Comparison of ENCODE assay signal across 14 cellular contexts in the genomic region with DNA sequence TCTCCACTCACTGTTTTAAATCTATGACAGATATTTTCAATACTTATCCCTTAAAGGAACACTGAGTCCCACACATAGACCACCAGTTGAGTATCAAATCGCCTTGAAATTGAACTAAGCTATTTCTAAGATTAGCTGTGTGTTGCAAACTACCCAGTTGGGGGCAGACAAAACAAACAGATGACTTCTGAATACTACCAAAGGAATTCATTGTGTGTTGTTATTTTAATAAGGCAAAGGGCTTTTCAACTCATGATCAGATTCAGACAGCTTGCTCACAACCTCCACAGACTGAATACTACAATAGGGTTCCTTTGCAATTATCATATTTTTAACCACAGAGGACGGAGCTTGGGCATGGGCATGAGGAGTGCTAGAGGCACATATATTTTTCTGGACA.
DNase-seq lines count a peak whose midpoint lies in the region; ATAC-seq and TF ChIP-seq lines count a peak whose summit lies in the region.
"Had no signal": no experiment of that assay in that cellular context is flagged by ENCODE, and none has a peak within 500 bp of the region (broad histone marks: within the 10 kb centered on the region; RNA-seq: fewer than 3 reads in every experiment).

No MANE protein-coding gene starts in this region.

- no peaks in the 10 kb centered on the region for H3K36me3 ChIP-seq in left lung
- H3K36me3 ChIP-seq: esophagus muscularis mucosa had no signal

- H3K27me3 Mint-ChIP-seq in brain, result peaks cover 13% of the 10 kb centered on the region
- H3K27me3 Mint-ChIP-seq: activated CD4-positive, alpha-beta T cell treated with anti-CD3 and anti-CD28 coated beads for 36 hours; activated naive CD8-positive, alpha-beta T cell had no signal

- H3K27ac ChIP-seq in left lung, result no peak overlapping the region
- H3K27ac ChIP-seq: esophagus muscularis mucosa had no signal

- no peaks in the 10 kb centered on the region for H3K9me3 ChIP-seq in left lung
- H3K9me3 ChIP-seq: esophagus muscularis mucosa had no signal

- DNase-seq in AG09309 (ENCODE audit: low read depth), result no peak
- DNase-seq in HT-29 (ENCODE audit: low spot score), result peak; percentile 52
- DNase-seq in kidney tubule cell (ENCODE audit: low spot score), result peak; percentile 41
- no peak for DNase-seq in GM19238 (ENCODE audit: insufficient read length, low spot score)
- DNase-seq in left lung, result no peak
- no peak for DNase-seq in SK-N-DZ (ENCODE audit: low spot score)
- DNase-seq: activated CD4-positive, alpha-beta T cell treated with anti-CD3 and anti-CD28 coated beads for 36 hours; CD8-positive, alpha-beta memory T cell; NCI-H1105 treated with DMSO at 0.1 percent for 48 hours had no signal

- peaks cover 0 to 2% (median 0%) of the 10 kb centered on the region in 5 experiments for H3K9me3 Mint-ChIP-seq in brain
- H3K9me3 Mint-ChIP-seq: CD8-positive, alpha-beta memory T cell; mesothelial cell of epicardium had no signal

- peak overlapping the region in 3 of 5 experiments; percentile 47 to 63 (median 61) for H3K27ac Mint-ChIP-seq in brain
- H3K27ac Mint-ChIP-seq: activated CD4-positive, alpha-beta T cell treated with anti-CD3 and anti-CD28 coated beads for 36 hours; activated naive CD8-positive, alpha-beta T cell; CD8-positive, alpha-beta memory T cell had no signal

- ATAC-seq in left lung, result no peak
- no peak for ATAC-seq in HG02884 (IDR thresholded peaks at IDR 0.05; ENCODE audit: unreplicated experiment)
- ATAC-seq: activated CD4-positive, alpha-beta T cell treated with anti-CD3 and anti-CD28 coated beads for 36 hours had no signal

- no peaks in the 10 kb centered on the region for H3K4me1 ChIP-seq in left lung
- H3K4me1 ChIP-seq: esophagus muscularis mucosa had no signal

- H3K4me1 Mint-ChIP-seq in brain, result peaks cover 44% of the 10 kb centered on the region
- H3K4me1 Mint-ChIP-seq: activated CD4-positive, alpha-beta T cell treated with anti-CD3 and anti-CD28 coated beads for 36 hours; CD8-positive, alpha-beta memory T cell had no signal

- H3K27me3 ChIP-seq in left lung, result no peaks in the 10 kb centered on the region

- intact Hi-C loops in left lung (cut with DNase I), result no loop called here

- H3K36me3 Mint-ChIP-seq in brain, result no peaks in the 10 kb centered on the region
- H3K36me3 Mint-ChIP-seq: activated naive CD8-positive, alpha-beta T cell; CD8-positive, alpha-beta memory T cell had no signal

- TF ChIP-seq CTCF in AG09309 (IDR thresholded peaks at IDR 0.05; ENCODE audit: control insufficient read depth, insufficient read depth, low read depth, low read length, missing control alignments) (peak; percentile 15), brain (conservative IDR thresholded peaks at IDR 0.05) (peak; percentile 46 to 56), left lung (IDR thresholded peaks at IDR 0.05) (no peak)

- H3K4me3 Mint-ChIP-seq in brain, result peak overlapping the region in 1 of 5 experiments; percentile 55
- H3K4me3 Mint-ChIP-seq: activated CD4-positive, alpha-beta T cell treated with anti-CD3 and anti-CD28 coated beads for 36 hours; activated naive CD8-positive, alpha-beta T cell; CD8-positive, alpha-beta memory T cell; mesothelial cell of epicardium had no signal

- H3K4me3 ChIP-seq in AG09309 (ENCODE audit: control insufficient read depth, low read depth, low read length), result no peak overlapping the region
- no peak overlapping the region for H3K4me3 ChIP-seq in left lung
- H3K4me3 ChIP-seq: esophagus muscularis mucosa had no signal

Comparison
In these comparisons a context has a peak if more than half of its experiments do, and no peak if none do; other contexts are left out.
1. DNase-seq: peak in HT-29 (single experiment) and kidney tubule cell (single experiment); none in AG09309 (single experiment), GM19238 (single experiment), left lung (0 of 2) and SK-N-DZ (single experiment).
2. CTCF ChIP-seq: peak in AG09309 (single experiment) and brain (2 of 2); none in left lung (0 of 2).